Comparison of ENCODE assay signal across 20 cellular contexts in the genomic region with DNA sequence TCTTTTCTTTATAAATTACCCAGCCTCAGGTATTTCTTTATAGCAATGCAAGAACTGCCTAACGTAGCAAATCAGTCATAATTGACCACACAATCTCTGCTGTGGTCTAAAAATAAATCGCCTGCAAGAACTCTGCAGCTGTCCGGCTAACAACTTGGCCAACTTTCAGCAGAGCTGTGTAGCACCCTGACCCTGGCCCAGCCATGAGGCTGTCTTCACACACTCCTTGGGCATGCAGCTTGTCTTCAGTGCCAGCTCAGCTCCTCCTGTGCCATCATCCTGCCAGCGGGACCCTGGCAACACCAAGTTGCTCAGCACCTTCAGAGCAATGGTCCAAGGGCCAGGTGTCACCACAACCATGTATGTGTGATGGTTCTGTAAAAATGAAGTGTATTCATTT.
"Had no signal": no experiment of that assay in that cellular context is flagged by ENCODE, and none has a peak within 500 bp of the region (broad histone marks: within the 10 kb centered on the region; RNA-seq: fewer than 3 reads in every experiment).

No MANE protein-coding gene starts in this region.

- H3K4me2 ChIP-seq: hepatocyte had no signal

- DNase-seq: cerebellar nuclear complex; cortex of kidney; effector memory CD8-positive, alpha-beta T cell; erythroblast; left cardiac atrium; naive thymus-derived CD4-positive, alpha-beta T cell; nephron progenitor cell; nucleus accumbens; sigmoid colon; spleen; stimulated activated CD4-positive, alpha-beta T cell treated with anti-CD3 and anti-CD28 coated beads, Interleukin-4, amount 100 ng/mL, for 4 hours; upper lobe of right lung; uterus had no signal

- H3K79me2 ChIP-seq: hepatocyte had no signal

- H3K4me3 ChIP-seq: hepatocyte, lung, prostate gland, sigmoid colon, skin epidermis, spleen, thoracic aorta, tibial nerve, upper lobe of right lung, uterus had no signal

- ATAC-seq: effector memory CD8-positive, alpha-beta T cell; naive thymus-derived CD4-positive, alpha-beta T cell; stimulated activated memory B cell treated with anti-CD40 and anti-IgM and Interleukin-4, amounts not matched to agents 10 μg/mL and 1 μg/mL and 100 μg/mL, for 72 hours; upper lobe of right lung had no signal

- H2AFZ ChIP-seq: hepatocyte had no signal

- H3K27ac ChIP-seq: hepatocyte, prostate gland, sigmoid colon, skin epidermis, spleen, thoracic aorta, tibial nerve, upper lobe of right lung, uterus had no signal

- H3K4me1 ChIP-seq: prostate gland, sigmoid colon, upper lobe of right lung, uterus had no signal

- H3K36me3 ChIP-seq: prostate gland, sigmoid colon, spleen, thoracic aorta, tibial nerve, upper lobe of right lung, uterus had no signal

- H3K27me3 ChIP-seq: tibial nerve, upper lobe of right lung, uterus had no signal

- H3K9me3 ChIP-seq: prostate gland, sigmoid colon, spleen, thoracic aorta, tibial nerve, upper lobe of right lung, uterus had no signal
